In genomic region chr4:177309525-177310371, GRCh38 we compare ENCODE assay signal across 8 cellular contexts. TPM values are rescaled to one million over a fixed set of nuclear protein-coding genes. Genes with fewer than 3 reads are reported as not detected.
DNase-seq lines count a peak whose midpoint lies in the region; ATAC-seq, FAIRE-seq and TF ChIP-seq lines count a peak whose summit lies in the region.

Gene NEIL3 (plus strand): TSS chr4:177309874. CDS start chr4:177309954, 80 bp downstream.

- DNase-seq in GM12891 (ENCODE audit: insufficient read length, low spot score), result peak; percentile 71
- DNase-seq in NCI-H1417 (lab: John Stamatoyannopoulos, UW), result peak; percentile 68 to 96 (median 95)
- peak; percentile 71 for DNase-seq in SW480 (ENCODE audit: low spot score)
- peak; percentile 98 for DNase-seq in activated naive CD8-positive, alpha-beta T cell treated with anti-CD3 and anti-CD28 coated beads, Interleukin-2, amount 50 U/mL, for 24 hours
- DNase-seq in left ventricle myocardium inferior, result peak; percentile 93
- DNase-seq in prostate gland (ENCODE audit: low spot score), result peak; percentile 56
- peak; percentile 91 for DNase-seq in urothelium cell line (ENCODE audit: low spot score)

- H3K27me3 Mint-ChIP-seq in activated naive CD8-positive, alpha-beta T cell treated with anti-CD3 and anti-CD28 coated beads, Interleukin-2, amount 50 U/mL, for 24 hours, result no peaks in the 10 kb centered on the region

- no peaks in the 10 kb centered on the region for H3K27me3 ChIP-seq in left ventricle myocardium inferior (ENCODE audit: low read depth)
- no peaks in the 10 kb centered on the region for H3K27me3 ChIP-seq in prostate gland (replicated peaks; ENCODE audit: insufficient read depth)

- FAIRE-seq in GM12891 (lab: Jason Lieb, UNC) (peak; percentile 90), urothelium cell line (lab: Jason Lieb, UNC) (no peak)

- peak; percentile 89 for ATAC-seq in HG02763 (IDR thresholded peaks at IDR 0.05; ENCODE audit: unreplicated experiment)
- peak; percentile 90 for ATAC-seq in activated naive CD8-positive, alpha-beta T cell treated with anti-CD3 and anti-CD28 coated beads, Interleukin-2, amount 50 U/mL, for 24 hours

- H3K9me3 ChIP-seq in left ventricle myocardium inferior (replicated peaks), result no peaks in the 10 kb centered on the region
- H3K9me3 ChIP-seq in prostate gland, result no peaks in the 10 kb centered on the region

- intact Hi-C loops in left ventricle myocardium inferior (cut with micrococcal nuclease) (no loop called here), prostate gland (cut with DNase I) (no loop called here)

- H3K4me3 ChIP-seq in left ventricle myocardium inferior (peak within 1 kb of the TSS; percentile 74), prostate gland (peak within 1 kb of the TSS; percentile 32 to 38)

- H3K36me3 ChIP-seq in left ventricle myocardium inferior, result no peaks in the 10 kb centered on the region
- H3K36me3 ChIP-seq in prostate gland, result no peaks in the 10 kb centered on the region

- H3K36me3 Mint-ChIP-seq in activated naive CD8-positive, alpha-beta T cell treated with anti-CD3 and anti-CD28 coated beads, Interleukin-2, amount 50 U/mL, for 24 hours (ENCODE audit: low read depth), result peaks cover 9% of the 10 kb centered on the region

- TF ChIP-seq POLR2A in GM12891 (IDR thresholded peaks at IDR 0.05; ENCODE audit: low read depth, low read length), result peak; percentile 69
- TF ChIP-seq POLR2A in prostate gland (IDR thresholded peaks at IDR 0.05), result no peak

- TF ChIP-seq CTCF in left ventricle myocardium inferior (IDR thresholded peaks at IDR 0.05; ENCODE audit: borderline replicate concordance), result no peak
- TF ChIP-seq CTCF in prostate gland (IDR thresholded peaks at IDR 0.05), result no peak

- no peaks in the 10 kb centered on the region for H3K9me3 Mint-ChIP-seq in activated naive CD8-positive, alpha-beta T cell treated with anti-CD3 and anti-CD28 coated beads, Interleukin-2, amount 50 U/mL, for 24 hours

- peak within 1 kb of the TSS; percentile 91 for H3K27ac Mint-ChIP-seq in activated naive CD8-positive, alpha-beta T cell treated with anti-CD3 and anti-CD28 coated beads, Interleukin-2, amount 50 U/mL, for 24 hours

- H3K4me3 Mint-ChIP-seq in activated naive CD8-positive, alpha-beta T cell treated with anti-CD3 and anti-CD28 coated beads, Interleukin-2, amount 50 U/mL, for 24 hours, result peak within 1 kb of the TSS; percentile 92

- H3K27ac ChIP-seq in left ventricle myocardium inferior (replicated peaks) (no peak within 1 kb of the TSS), prostate gland (no peak within 1 kb of the TSS)

- H3K4me1 Mint-ChIP-seq in activated naive CD8-positive, alpha-beta T cell treated with anti-CD3 and anti-CD28 coated beads, Interleukin-2, amount 50 U/mL, for 24 hours, result peaks cover 23% of the 10 kb centered on the region

- peaks cover 11% of the 10 kb centered on the region for H3K4me1 ChIP-seq in left ventricle myocardium inferior
- peaks cover 3% of the 10 kb centered on the region for H3K4me1 ChIP-seq in prostate gland (replicated peaks)

- WGBS in prostate gland, result under 1% methylated on average over 52 of the region's 52 CpGs

TF ChIP-seq in GM12891, 5 proteins besides CTCF, POLR2A, EP300 and RAD21:
- TF ChIP-seq POLR2AphosphoS5 (IDR thresholded peaks at IDR 0.05; ENCODE audit: low read depth, low read length) (peak; percentile 70), PAX5 (IDR thresholded peaks at IDR 0.05; ENCODE audit: insufficient read depth, low read length, severe bottlenecking) (no peak)

RNA-seq across cellular contexts. Expression of gene NEIL3, which starts in this region (rescaled TPM):
- polyA plus RNA-seq in GM12891 (2012; ENCODE audit: low read depth, missing spikeins), result 2.9 TPM
- total RNA-seq in left ventricle myocardium inferior (0.11 TPM), prostate gland (under 1 TPM; 0.51 to 0.59 TPM)

Comparison
In these comparisons a context has a peak if more than half of its experiments do, and no peak if none do; other contexts are left out.
1. Peak in DNase-seq and H3K4me3 ChIP-seq in left ventricle myocardium inferior; RNA of the gene not detected or under 1 TPM.
2. Peak in DNase-seq and H3K4me3 ChIP-seq in prostate gland; RNA of the gene not detected or under 1 TPM.